ENCODE assay signal across 20 cellular contexts in genomic region chr9:13661014-13661413, GRCh38.
DNase-seq lines count a peak whose midpoint lies in the region; ATAC-seq and TF ChIP-seq lines count a peak whose summit lies in the region.
"Had no signal": no experiment of that assay in that cellular context is flagged by ENCODE, and none has a peak within 500 bp of the region (broad histone marks: within the 10 kb centered on the region; RNA-seq: fewer than 3 reads in every experiment).

No MANE protein-coding gene starts in this region.

- H3K9me3 Mint-ChIP-seq in Calu3 (ENCODE audit: low read depth, unreplicated experiment): no peaks in the 10 kb centered on the region
- H3K9me3 Mint-ChIP-seq in activated T-helper 17 cell treated with anti-CD3 and anti-CD28 coated beads, Interleukin-2, amount 50 U/mL, for 72 hours: peaks cover 8% of the 10 kb centered on the region
- H3K9me3 Mint-ChIP-seq in activated T-helper 1 cell treated with anti-CD3 and anti-CD28 coated beads, Interleukin-12 subunit alpha, Interleukin-12 subunit beta, Interleukin-2, Interleukin-4 antibody, amounts not matched to agents 30 ng/mL and 10 ng/mL and 1 ng/mL, durations not matched to agents 14 hours and 24 hours and 36 hours: peaks cover 11% of the 10 kb centered on the region

- intact Hi-C loops in Calu3 (cut with micrococcal nuclease; ENCODE audit: unreplicated experiment): no loop called here
- intact Hi-C loops in activated T-helper 1 cell treated with anti-CD3 and anti-CD28 coated beads, Interleukin-12 subunit alpha, Interleukin-12 subunit beta, Interleukin-2, Interleukin-4 antibody, amounts not matched to agents 30 ng/mL and 10 ng/mL and 1 ng/mL, durations not matched to agents 14 hours and 24 hours and 36 hours (cut with micrococcal nuclease): no loop called here

- no peaks in the 10 kb centered on the region for H3K9me3 ChIP-seq in T-helper 17 cell (ENCODE audit: control insufficient read depth, low read length, poor library complexity, severe bottlenecking)
- H3K9me3 ChIP-seq: prostate gland, SK-N-SH, suprapubic skin had no signal

- BruUV-seq in Calu3 (replicated peaks; lab: Mats Ljungman, UMichigan): no TSS peak

- H3K4me3 Mint-ChIP-seq in Calu3 (ENCODE audit: low read depth, unreplicated experiment): peak overlapping the region; percentile 29
- H3K4me3 Mint-ChIP-seq in activated T-helper 17 cell treated with anti-CD3 and anti-CD28 coated beads, Interleukin-2, amount 50 U/mL, for 72 hours: peak overlapping the region; percentile 15
- no peak overlapping the region for H3K4me3 Mint-ChIP-seq in activated T-helper 1 cell treated with anti-CD3 and anti-CD28 coated beads, Interleukin-12 subunit alpha, Interleukin-12 subunit beta, Interleukin-2, Interleukin-4 antibody, amounts not matched to agents 30 ng/mL and 10 ng/mL and 1 ng/mL, durations not matched to agents 14 hours and 24 hours and 36 hours
- no peak overlapping the region for H3K4me3 Mint-ChIP-seq in T-helper 17 cell
- H3K4me3 Mint-ChIP-seq: nephron had no signal

- H3K27me3 Mint-ChIP-seq in Calu3 (ENCODE audit: unreplicated experiment) (no peaks in the 10 kb centered on the region), T-helper 17 cell (no peaks in the 10 kb centered on the region)
- H3K27me3 Mint-ChIP-seq in activated T-helper 17 cell treated with anti-CD3 and anti-CD28 coated beads, Interleukin-2, amount 50 U/mL, for 72 hours: no peaks in the 10 kb centered on the region
- H3K27me3 Mint-ChIP-seq in activated T-helper 1 cell treated with anti-CD3 and anti-CD28 coated beads, Interleukin-12 subunit alpha, Interleukin-12 subunit beta, Interleukin-2, Interleukin-4 antibody, amounts not matched to agents 30 ng/mL and 10 ng/mL and 1 ng/mL, durations not matched to agents 14 hours and 24 hours and 36 hours (ENCODE audit: insufficient read depth): no peaks in the 10 kb centered on the region
- H3K27me3 Mint-ChIP-seq: effector memory CD8-positive, alpha-beta T cell had no signal

- H3K4me1 Mint-ChIP-seq in Calu3 (ENCODE audit: low read depth, unreplicated experiment) (peaks cover 9% of the 10 kb centered on the region), T-helper 17 cell (no peaks in the 10 kb centered on the region)
- no peaks in the 10 kb centered on the region for H3K4me1 Mint-ChIP-seq in activated T-helper 17 cell treated with anti-CD3 and anti-CD28 coated beads, Interleukin-2, amount 50 U/mL, for 72 hours
- no peaks in the 10 kb centered on the region for H3K4me1 Mint-ChIP-seq in activated T-helper 1 cell treated with anti-CD3 and anti-CD28 coated beads, Interleukin-12 subunit alpha, Interleukin-12 subunit beta, Interleukin-2, Interleukin-4 antibody, amounts not matched to agents 30 ng/mL and 10 ng/mL and 1 ng/mL, durations not matched to agents 14 hours and 24 hours and 36 hours (ENCODE audit: low read depth)
- H3K4me1 Mint-ChIP-seq: nephron had no signal

- DNase-seq in Calu3: no peak
- no peak for DNase-seq in cerebellar cortex (ENCODE audit: low spot score)
- no peak for DNase-seq in activated T-helper 1 cell treated with anti-CD3 and anti-CD28 coated beads, Interleukin-12 subunit alpha, Interleukin-12 subunit beta, Interleukin-2, Interleukin-4 antibody, amounts not matched to agents 30 ng/mL and 10 ng/mL and 1 ng/mL, durations not matched to agents 14 hours and 24 hours and 36 hours (ENCODE audit: low spot score)
- no peak for DNase-seq in T-helper 17 cell
- DNase-seq: activated CD4-positive, alpha-beta T cell treated with anti-CD3 and anti-CD28 coated beads for 48 hours; activated naive CD4-positive, alpha-beta T cell treated with Interleukin-2 at 50 U/mL for 16 hours; aorta; effector memory CD8-positive, alpha-beta T cell; head of caudate nucleus; mesendoderm; NCI-H1105; SK-N-SH; stimulated activated CD4-positive, alpha-beta T cell treated with anti-CD3 and anti-CD28 coated beads, Interleukin-12 subunit alpha, Interleukin-12 subunit beta, amount 100 ng/mL, for 4 hours had no signal

- CTCF ChIA-PET in Calu3 (lab: Charles Lee): no interaction called here

- ATAC-seq in GM18517 (IDR thresholded peaks at IDR 0.05; ENCODE audit: unreplicated experiment): peak; percentile 48
- peak; percentile 67 for ATAC-seq in HG02938 (IDR thresholded peaks at IDR 0.05; ENCODE audit: unreplicated experiment)
- ATAC-seq in activated T-helper 17 cell treated with anti-CD3 and anti-CD28 coated beads, Interleukin-2, amount 50 U/mL, for 72 hours (replicated peaks): no peak
- no peak for ATAC-seq in GM21381 (IDR thresholded peaks at IDR 0.05; ENCODE audit: unreplicated experiment)
- no peak for ATAC-seq in T-helper 17 cell
- ATAC-seq: effector memory CD8-positive, alpha-beta T cell had no signal

- H3K27ac Mint-ChIP-seq in Calu3 (ENCODE audit: unreplicated experiment) (no peak overlapping the region), T-helper 17 cell (no peak overlapping the region)
- no peak overlapping the region for H3K27ac Mint-ChIP-seq in activated T-helper 17 cell treated with anti-CD3 and anti-CD28 coated beads, Interleukin-2, amount 50 U/mL, for 72 hours
- H3K27ac Mint-ChIP-seq in activated T-helper 1 cell treated with anti-CD3 and anti-CD28 coated beads, Interleukin-12 subunit alpha, Interleukin-12 subunit beta, Interleukin-2, Interleukin-4 antibody, amounts not matched to agents 30 ng/mL and 10 ng/mL and 1 ng/mL, durations not matched to agents 14 hours and 24 hours and 36 hours: no peak overlapping the region
- H3K27ac Mint-ChIP-seq: effector memory CD8-positive, alpha-beta T cell; nephron had no signal

- H3K36me3 Mint-ChIP-seq in Calu3 (ENCODE audit: insufficient read depth, unreplicated experiment) (no peaks in the 10 kb centered on the region), T-helper 17 cell (ENCODE audit: low read depth) (no peaks in the 10 kb centered on the region)
- no peaks in the 10 kb centered on the region for H3K36me3 Mint-ChIP-seq in activated T-helper 17 cell treated with anti-CD3 and anti-CD28 coated beads, Interleukin-2, amount 50 U/mL, for 72 hours (ENCODE audit: low read depth)
- H3K36me3 Mint-ChIP-seq in activated T-helper 1 cell treated with anti-CD3 and anti-CD28 coated beads, Interleukin-12 subunit alpha, Interleukin-12 subunit beta, Interleukin-2, Interleukin-4 antibody, amounts not matched to agents 30 ng/mL and 10 ng/mL and 1 ng/mL, durations not matched to agents 14 hours and 24 hours and 36 hours (ENCODE audit: low read depth): no peaks in the 10 kb centered on the region

- TF ChIP-seq CTCF in Calu3 (IDR thresholded peaks at IDR 0.05; ENCODE audit: unreplicated experiment): no peak

Comparison
In these comparisons a context has a peak if more than half of its experiments do, and no peak if none do; other contexts are left out.
1. H3K4me3 Mint-ChIP-seq: peak in Calu3 (single experiment) and activated T-helper 17 cell treated with anti-CD3 and anti-CD28 coated beads, Interleukin-2, amount 50 U/mL, for 72 hours (single experiment); none in activated T-helper 1 cell treated with anti-CD3 and anti-CD28 coated beads, Interleukin-12 subunit alpha, Interleukin-12 subunit beta, Interleukin-2, Interleukin-4 antibody, amounts not matched to agents 30 ng/mL and 10 ng/mL and 1 ng/mL, durations not matched to agents 14 hours and 24 hours and 36 hours (single experiment) and T-helper 17 cell (single experiment).
2. ATAC-seq: peak in GM18517 (single experiment) and HG02938 (single experiment); none in activated T-helper 17 cell treated with anti-CD3 and anti-CD28 coated beads, Interleukin-2, amount 50 U/mL, for 72 hours (single experiment), GM21381 (single experiment) and T-helper 17 cell (single experiment).